ENCODE assay signal across 1 cellular context in the genomic region with DNA sequence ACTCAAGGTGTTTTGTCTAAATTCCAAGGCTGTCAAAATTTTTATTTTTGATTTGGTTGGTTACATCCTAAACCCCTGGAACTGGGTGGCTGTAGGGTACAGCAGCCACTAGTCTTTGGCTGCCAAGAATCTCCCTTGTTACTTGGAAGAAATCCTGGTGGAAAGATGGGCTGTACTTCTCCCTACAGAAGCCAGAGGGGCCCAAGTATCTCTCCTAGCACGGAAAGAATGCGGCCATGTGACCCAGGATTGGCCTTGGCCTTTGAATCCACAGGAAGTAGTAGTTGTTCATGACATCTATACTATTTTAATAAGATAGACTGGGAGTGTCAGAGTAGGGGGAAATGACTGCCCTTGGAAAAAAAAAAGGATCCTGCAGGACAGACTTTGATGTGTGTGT.
TF ChIP-seq lines count a peak whose summit lies in the region.

No MANE protein-coding gene starts in this region.

TF ChIP-seq in GM23338, 12 proteins besides CTCF, POLR2A, EP300 and RAD21 (continued from another document):
- TF ChIP-seq ZNF462 (CRISPR knock-in tag; IDR thresholded peaks at IDR 0.05) (no peak), CREB1 (CRISPR knock-in tag; IDR thresholded peaks at IDR 0.05; ENCODE audit: low read depth) (no peak), STAT1 (IDR thresholded peaks at IDR 0.05; ENCODE audit: unreplicated experiment) (no peak)
